Comparison of ENCODE assay signal across 13 cellular contexts in genomic region chr10:35353805-35354204, GRCh38. TPM values are rescaled to one million over a fixed set of nuclear protein-coding genes. Genes with fewer than 3 reads are reported as not detected.
DNase-seq lines count a peak whose midpoint lies in the region; ATAC-seq and TF ChIP-seq lines count a peak whose summit lies in the region.
"Had no signal": no experiment of that assay in that cellular context is flagged by ENCODE, and none has a peak within 500 bp of the region (broad histone marks: within the 10 kb centered on the region; RNA-seq: fewer than 3 reads in every experiment).

No MANE protein-coding gene starts in this region.

- H3K9me3 Mint-ChIP-seq in T-cell = no peaks in the 10 kb centered on the region
- H3K9me3 Mint-ChIP-seq: activated naive CD4-positive, alpha-beta T cell treated with anti-CD3 and anti-CD28 coated beads for 36 hours had no signal

- H3K4me1 Mint-ChIP-seq in T-cell = peaks cover 91 to 100% (median 94%) of the 10 kb centered on the region in 3 donors

- POLR2A ChIA-PET in T-cell (lab: Charles Lee) = interaction anchor here in 1 of 2 donors (0.6 to 0.7 kb wide), 2 partner anchors 149 to 159 kb away, joined by 6 to 8 read pairs; no protein-coding TSS in a partner anchor

- CTCF ChIA-PET in T-cell (lab: Charles Lee) = interaction anchor here in 1 of 2 donors (0.9 to 1.1 kb wide), 2 partner anchors 18 to 210 kb away, joined by 3 to 5 read pairs; partner anchors contain the start of gene CCNY

- H3K27me3 Mint-ChIP-seq in T-cell = no peaks in the 10 kb centered on the region

- peak overlapping the region in 1 of 2 donors; percentile 36 for H3K27ac Mint-ChIP-seq in T-cell
- H3K27ac Mint-ChIP-seq: activated naive CD4-positive, alpha-beta T cell treated with anti-CD3 and anti-CD28 coated beads for 36 hours had no signal

- ATAC-seq in GM21390 (IDR thresholded peaks at IDR 0.05; ENCODE audit: unreplicated experiment) (peak; percentile 44), HG03354 (IDR thresholded peaks at IDR 0.05; ENCODE audit: poor library complexity, severe bottlenecking, unreplicated experiment) (peak; percentile 38), T-cell (replicated peaks in 1 of 4) (no peak)

- no peak for TF ChIP-seq CTCF in GM12865 (IDR thresholded peaks at IDR 0.05; ENCODE audit: insufficient read depth, low read depth, low read length, missing control alignments)
- no peak for TF ChIP-seq CTCF in fibroblast of mammary gland (conservative IDR thresholded peaks at IDR 0.05; ENCODE audit: control insufficient read depth, insufficient read depth, low read depth, low read length)

- H3K36me3 Mint-ChIP-seq in T-cell = peaks cover 2% of the 10 kb centered on the region

- peak overlapping the region in 1 of 3 donors; percentile 44 for H3K4me3 Mint-ChIP-seq in T-cell
- H3K4me3 Mint-ChIP-seq: activated naive CD4-positive, alpha-beta T cell treated with anti-CD3 and anti-CD28 coated beads for 36 hours had no signal

- DNase-seq in GM12865 (ENCODE audit: low read depth) (peak; percentile 55), fibroblast of mammary gland (ENCODE audit: low read depth) (peak; percentile 63), T-cell (no peak), activated T-cell treated with anti-CD3 and anti-CD28 coated beads for 4 hours (no peak), NCI-H146 (lab: John Stamatoyannopoulos, UW) (no peak), NCI-H2227 (lab: John Stamatoyannopoulos, UW; ENCODE audit: unreplicated experiment) (no peak)
- DNase-seq: activated CD4-positive, alpha-beta T cell treated with anti-CD3 and anti-CD28 coated beads for 4 hours; activated naive CD4-positive, alpha-beta T cell treated with anti-CD3 and anti-CD28 coated beads for 36 hours; NCI-H1694; SK-N-SH; stimulated activated CD4-positive, alpha-beta T cell treated with anti-CD3 and anti-CD28 coated beads, Interleukin-15, amount 100 ng/mL, for 24 hours had no signal

- H3K4me3 ChIP-seq in GM12865 (ENCODE audit: low read depth, low read length) = no peak overlapping the region
- no peak overlapping the region for H3K4me3 ChIP-seq in fibroblast of mammary gland (ENCODE audit: control insufficient read depth, low read depth, low read length)

RNA-seq across cellular contexts. Expression of gene CCNY, which starts 17.5 kb away (rescaled TPM):
- total RNA-seq in T-cell = 10 to 100 TPM; 62.5 to 75.2 (median 62.8) TPM

Comparison
In these comparisons a context has a peak if more than half of its experiments do, and no peak if none do; other contexts are left out.
1. DNase-seq: peak in GM12865 (single experiment) and fibroblast of mammary gland (single experiment); none in T-cell (0 of 34), activated T-cell treated with anti-CD3 and anti-CD28 coated beads for 4 hours (single experiment), NCI-H146 (single experiment) and NCI-H2227 (single experiment).
2. ATAC-seq: peak in GM21390 (single experiment) and HG03354 (single experiment); none in T-cell (0 of 4).